In genomic region chr3:157502916-157503620, GRCh38 we compare ENCODE assay signal across 8 cellular contexts. TPM values are rescaled to one million over a fixed set of nuclear protein-coding genes. Genes with fewer than 3 reads are reported as not detected.
DNase-seq lines count a peak whose midpoint lies in the region; FAIRE-seq and TF ChIP-seq lines count a peak whose summit lies in the region.
"Had no signal": no experiment of that assay in that cellular context is flagged by ENCODE, and none has a peak within 500 bp of the region (broad histone marks: within the 10 kb centered on the region; RNA-seq: fewer than 3 reads in every experiment).

Gene VEPH1, minus strand, starts transcription at chr3:157503416. Its CDS starts 8,067 bp downstream, at chr3:157495349.

- H3K4me1 ChIP-seq in endothelial cell of umbilical vein (ENCODE audit: control insufficient read depth, extremely low read depth, insufficient read depth, low read length) (peaks cover 11% of the 10 kb centered on the region), mesenchymal stem cell (ENCODE audit: control insufficient read depth, insufficient read depth, low read depth, low read length) (peaks cover 3% of the 10 kb centered on the region)

- H3K9me1 ChIP-seq in endothelial cell of umbilical vein (replicated peaks; ENCODE audit: control insufficient read depth, extremely low read depth, insufficient read depth, low read length), result no peaks in the 10 kb centered on the region

- H3K27ac ChIP-seq in endothelial cell of umbilical vein (ENCODE audit: insufficient read depth, low read depth, low read length), result no peak within 1 kb of the TSS
- peak within 1 kb of the TSS; percentile 96 for H3K27ac ChIP-seq in mesenchymal stem cell (ENCODE audit: low read length, poor library complexity, severe bottlenecking)

- no peak within 1 kb of the TSS for H3K23ac ChIP-seq in mesenchymal stem cell (ENCODE audit: low read length in 2 of 2)

- intact Hi-C loops in endothelial cell of umbilical vein (cut with micrococcal nuclease), result no loop called here

- TF ChIP-seq CTCF in endothelial cell of umbilical vein (IDR thresholded peaks at IDR 0.05; ENCODE audit: extremely low read depth in 1 of 2, insufficient read depth in 1 of 2, low read depth in 1 of 2, low read length in 2 of 2), result no peak

- H4K91ac ChIP-seq in mesenchymal stem cell (ENCODE audit: low read length), result no peak within 1 kb of the TSS

- CTCF ChIA-PET in endothelial cell of umbilical vein (lab: Charles Lee), result interaction anchor here (0.9 to 1.5 kb wide), 5 partner anchors 25 to 299 kb away, joined by 3 to 7 read pairs (median 3); no protein-coding TSS in a partner anchor

- POLR2A ChIA-PET in endothelial cell of umbilical vein (lab: Charles Lee), result no interaction called here

- no peak within 1 kb of the TSS for H3K9ac ChIP-seq in endothelial cell of umbilical vein (replicated peaks; ENCODE audit: extremely low read depth, insufficient read depth, low read length)
- no peak within 1 kb of the TSS for H3K9ac ChIP-seq in mesenchymal stem cell (ENCODE audit: low read length)

- DNase-seq in RPMI7951 (ENCODE audit: low read depth) (no peak), endothelial cell of umbilical vein (ENCODE audit: low read depth, low spot score) (no peak), mesenchymal stem cell (peak; percentile 10), NCI-H345 treated with DMSO at 0.1 percent for 48 hours (lab: John Stamatoyannopoulos, UW; ENCODE audit: unreplicated experiment) (no peak), NCI-H510A (lab: John Stamatoyannopoulos, UW) (no peak), CD1c-positive myeloid dendritic cell (ENCODE audit: extremely low spot score) (no peak), cerebellar cortex (ENCODE audit: low spot score) (no peak)
- DNase-seq: substantia nigra had no signal

- H3K9me3 ChIP-seq in endothelial cell of umbilical vein (replicated peaks; ENCODE audit: control insufficient read depth, insufficient read depth, low read length) (no peaks in the 10 kb centered on the region), mesenchymal stem cell (ENCODE audit: control insufficient read depth, low read length) (peaks cover 6% of the 10 kb centered on the region)

- H2AFZ ChIP-seq in endothelial cell of umbilical vein (ENCODE audit: low read depth, low read length), result no peak within 1 kb of the TSS
- H2AFZ ChIP-seq in mesenchymal stem cell (ENCODE audit: low read depth, low read length), result no peak within 1 kb of the TSS

- H3K4me3 ChIP-seq in endothelial cell of umbilical vein (replicated peaks in 1 of 3; ENCODE audit: insufficient read depth in 1 of 3, low read depth in 1 of 3, low read length in 3 of 3) (no peak within 1 kb of the TSS), mesenchymal stem cell (ENCODE audit: insufficient read depth in 1 of 2, low read depth in 1 of 2, low read length in 2 of 2) (no peak within 1 kb of the TSS)

- FAIRE-seq in endothelial cell of umbilical vein (lab: Jason Lieb, UNC), result no peak

- no peak within 1 kb of the TSS for H2BK120ac ChIP-seq in mesenchymal stem cell (ENCODE audit: low read depth, low read length)

- BruUV-seq in endothelial cell of umbilical vein (replicated peaks; lab: Mats Ljungman, UMichigan), result no TSS peak

- H3K36me3 ChIP-seq in endothelial cell of umbilical vein (ENCODE audit: control insufficient read depth in 2 of 2, extremely low read depth in 1 of 2, insufficient read depth in 2 of 2, low read length in 2 of 2), result peaks cover 2 to 4% of the 10 kb centered on the region in 2 experiments
- no peaks in the 10 kb centered on the region for H3K36me3 ChIP-seq in mesenchymal stem cell (ENCODE audit: control insufficient read depth in 1 of 2, insufficient read depth in 2 of 2, low read depth in 1 of 2, low read length in 2 of 2)

- no peak within 1 kb of the TSS for H2BK12ac ChIP-seq in mesenchymal stem cell (ENCODE audit: low read length in 2 of 2)

- H4K20me1 ChIP-seq in endothelial cell of umbilical vein (replicated peaks; ENCODE audit: control insufficient read depth, extremely low read depth, insufficient read depth, low read length), result no peaks in the 10 kb centered on the region

- peak within 1 kb of the TSS; percentile 14 for H2BK5ac ChIP-seq in mesenchymal stem cell (ENCODE audit: low read depth, low read length, poor library complexity, severe bottlenecking)

- no peak for TF ChIP-seq POLR2A in endothelial cell of umbilical vein (IDR thresholded peaks at IDR 0.05; ENCODE audit: low read depth, low read length)

- no peak within 1 kb of the TSS for H3K4ac ChIP-seq in mesenchymal stem cell (ENCODE audit: low read depth in 1 of 2, low read length in 2 of 2)

- H3K27me3 ChIP-seq in endothelial cell of umbilical vein (ENCODE audit: control insufficient read depth in 2 of 2, insufficient read depth in 2 of 2, low read length in 2 of 2), result no peaks in the 10 kb centered on the region
- H3K27me3 ChIP-seq in mesenchymal stem cell (ENCODE audit: control insufficient read depth in 1 of 2, insufficient read depth in 1 of 2, low read length in 2 of 2), result no peaks in the 10 kb centered on the region

- no peak within 1 kb of the TSS for H2BK15ac ChIP-seq in mesenchymal stem cell (ENCODE audit: low read depth, poor library complexity, severe bottlenecking)

- dilution Hi-C loops in endothelial cell of umbilical vein (cut with MboI; ENCODE audit: extremely low pct_ligation_motif_present, low sequenced_read_pairs), result no loop called here

- WGBS in mesenchymal stem cell, result 61% methylated on average over 5 of the region's 7 CpGs

- H3K79me2 ChIP-seq in endothelial cell of umbilical vein (ENCODE audit: control insufficient read depth, insufficient read depth, low read length), result peaks cover 96% of the 10 kb centered on the region

- peaks cover 4% of the 10 kb centered on the region for H3K79me1 ChIP-seq in mesenchymal stem cell (replicated peaks; ENCODE audit: low read length, poor library complexity, severe bottlenecking)

- no peak within 1 kb of the TSS for H3K14ac ChIP-seq in mesenchymal stem cell (ENCODE audit: low read length in 2 of 2)

- H2AK5ac ChIP-seq in mesenchymal stem cell (ENCODE audit: low read length, severe bottlenecking), result no peak within 1 kb of the TSS

- H3K4me2 ChIP-seq in endothelial cell of umbilical vein (ENCODE audit: insufficient read depth, low read length) (no peak within 1 kb of the TSS), mesenchymal stem cell (ENCODE audit: low read length, poor library complexity, severe bottlenecking) (peak within 1 kb of the TSS; percentile 89)

- no peak within 1 kb of the TSS for H3K18ac ChIP-seq in mesenchymal stem cell (ENCODE audit: low read depth in 1 of 2, low read length in 2 of 2)

- peak within 1 kb of the TSS; percentile 63 for H4K8ac ChIP-seq in mesenchymal stem cell (ENCODE audit: low read length)

TF ChIP-seq in endothelial cell of umbilical vein, 7 proteins besides CTCF, POLR2A, EP300 and RAD21:
- TF ChIP-seq GATA2 (IDR thresholded peaks at IDR 0.05; ENCODE audit: insufficient read depth, insufficient read length, low read depth, low read length) (no peak), JUN (IDR thresholded peaks at IDR 0.05; ENCODE audit: borderline replicate concordance, insufficient read depth, insufficient read length, low read depth) (no peak), EZH2 (IDR thresholded peaks at IDR 0.05; ENCODE audit: borderline replicate concordance, low read depth, low read length, severe bottlenecking) (no peak), MAX (IDR thresholded peaks at IDR 0.05; ENCODE audit: insufficient read depth, insufficient read length) (no peak), POLR2AphosphoS5 (IDR thresholded peaks at IDR 0.05; ENCODE audit: insufficient read depth, low read depth, low read length) (no peak)

RNA-seq across cellular contexts. Expression of gene VEPH1, which starts in this region (rescaled TPM):
- 85.5 and 91.9 TPM in 2 replicates for total RNA-seq in RPMI7951 (2014; rRNA removed; shearing (Covaris generic))
- 136 and 142 TPM in 2 replicates for total RNA-seq in endothelial cell of umbilical vein
- polyA plus RNA-seq in endothelial cell of umbilical vein, result 36.7 and 42.9 TPM in 2 replicates
- 58.8 and 61.9 TPM in 2 replicates for polyA plus RNA-seq in endothelial cell of umbilical vein (2011; cell fraction: cytosol; rRNA removed)
- 103 and 121 TPM in 2 replicates for polyA plus RNA-seq in endothelial cell of umbilical vein (2011; cell fraction: nucleus; rRNA removed)
- polyA plus RNA-seq in endothelial cell of umbilical vein (2012), result 116 and 257 TPM in 2 replicates
- 178 and 183 TPM in 2 replicates for polyA minus RNA-seq in endothelial cell of umbilical vein
- polyA minus RNA-seq in endothelial cell of umbilical vein (2011; cell fraction: cytosol; rRNA and poly(A)+ RNA removed), result 6.1 TPM
- polyA minus RNA-seq in endothelial cell of umbilical vein (2011; cell fraction: nucleus; rRNA and poly(A)+ RNA removed), result 416 and 737 TPM in 2 replicates
- polyA plus RNA-seq in mesenchymal stem cell (2013, experiment 1 of 2), result 2.2 TPM
- 2.2 TPM for polyA plus RNA-seq in mesenchymal stem cell (2013, experiment 2 of 2)
